ENCODE assay signal across 9 cellular contexts in the genomic region with DNA sequence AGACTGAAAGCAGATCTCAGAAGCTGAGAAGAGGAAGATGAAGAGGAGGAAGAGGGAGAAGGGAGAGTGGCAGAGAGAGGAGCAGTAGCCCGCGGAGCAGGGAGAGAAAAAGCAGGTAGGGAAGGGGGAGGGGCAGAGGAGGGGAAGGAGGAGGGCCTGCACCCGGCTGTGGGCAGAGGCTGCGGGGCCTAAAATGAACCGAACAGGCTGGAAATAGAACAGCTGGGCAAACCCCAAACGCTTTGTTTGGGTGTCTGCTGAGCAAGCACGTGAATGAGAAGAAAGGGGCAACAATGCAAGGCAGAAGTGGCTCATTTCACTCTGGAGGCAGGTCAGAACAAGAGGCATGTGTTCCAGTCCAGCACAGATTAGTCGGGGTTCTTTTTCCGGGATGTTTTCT. TPM values are rescaled to one million over a fixed set of nuclear protein-coding genes. Genes with fewer than 3 reads are reported as not detected.
A peak's percentile ranks its signal among the peaks of the same experiment; 100 is the strongest.
DNase-seq lines count a peak whose midpoint lies in the region; ATAC-seq and TF ChIP-seq lines count a peak whose summit lies in the region.
"Had no signal": no experiment of that assay in that cellular context is flagged by ENCODE, and none has a peak within 500 bp of the region (broad histone marks: within the 10 kb centered on the region; RNA-seq: fewer than 3 reads in every experiment).

No MANE protein-coding gene starts in this region.

- H3K9me3 Mint-ChIP-seq in brain = no peaks in the 10 kb centered on the region
- H3K9me3 Mint-ChIP-seq in CD14-positive monocyte = no peaks in the 10 kb centered on the region

- intact Hi-C loops in CD14-positive monocyte (cut with micrococcal nuclease) = no loop called here
- intact Hi-C loops in posterior vena cava (cut with DNase I) = no loop called here

- H3K27me3 Mint-ChIP-seq in brain (peaks cover 4% of the 10 kb centered on the region), CD14-positive monocyte (ENCODE audit: low read depth in 3 of 3) (peaks cover 4 to 10% (median 6%) of the 10 kb centered on the region in 3 donors)

- TF ChIP-seq CTCF in C4-2B (conservative IDR thresholded peaks at IDR 0.05) (no peak), brain (conservative IDR thresholded peaks at IDR 0.05) (no peak), CD14-positive monocyte (IDR thresholded peaks at IDR 0.05) (no peak)

- H3K4me1 Mint-ChIP-seq in brain (peaks cover 72% of the 10 kb centered on the region), CD14-positive monocyte (peaks cover 20% of the 10 kb centered on the region)

- peak overlapping the region; percentile 55 for H3K27ac ChIP-seq in C4-2B
- H3K27ac ChIP-seq: ovary had no signal

- H3K27ac Mint-ChIP-seq in brain = peak overlapping the region in 3 of 5 experiments; percentile 30 to 89 (median 77)
- H3K27ac Mint-ChIP-seq in CD14-positive monocyte = peak overlapping the region in 1 of 7 donors; percentile 58

- ATAC-seq in GM18858 (IDR thresholded peaks at IDR 0.05; ENCODE audit: unreplicated experiment) (peak; percentile 58), HG03432 (IDR thresholded peaks at IDR 0.05; ENCODE audit: unreplicated experiment) (peak; percentile 71), GM19455 (IDR thresholded peaks at IDR 0.05; ENCODE audit: unreplicated experiment) (no peak)

- no peaks in the 10 kb centered on the region for H3K36me3 Mint-ChIP-seq in brain
- no peaks in the 10 kb centered on the region for H3K36me3 Mint-ChIP-seq in CD14-positive monocyte

- no peak for DNase-seq in CD14-positive monocyte (ENCODE audit: low spot score)
- DNase-seq in cerebellar cortex (ENCODE audit: low spot score) = no peak
- no peak for DNase-seq in posterior vena cava (ENCODE audit: low spot score)
- DNase-seq: ovary had no signal

- H3K4me3 Mint-ChIP-seq in brain (peak overlapping the region in 1 of 5 experiments; percentile 32), CD14-positive monocyte (no peak overlapping the region)

RNA-seq across cellular contexts. Expression of a gene that starts 33.5 kb away (rescaled TPM):
- polyA plus RNA-seq in brain (ENCODE audit: insufficient read depth, low read depth, low replicate concordance) = 7.4 TPM
- polyA plus RNA-seq in CD14-positive monocyte = under 1 TPM; 0.03 to 0.12 TPM
- total RNA-seq in posterior vena cava = 10 to 100 TPM in 1 of 2 donors, 1 to 10 TPM in 1; 9.3 to 15.5 TPM
